Comparison of ENCODE assay signal across 20 cellular contexts in the genomic region with DNA sequence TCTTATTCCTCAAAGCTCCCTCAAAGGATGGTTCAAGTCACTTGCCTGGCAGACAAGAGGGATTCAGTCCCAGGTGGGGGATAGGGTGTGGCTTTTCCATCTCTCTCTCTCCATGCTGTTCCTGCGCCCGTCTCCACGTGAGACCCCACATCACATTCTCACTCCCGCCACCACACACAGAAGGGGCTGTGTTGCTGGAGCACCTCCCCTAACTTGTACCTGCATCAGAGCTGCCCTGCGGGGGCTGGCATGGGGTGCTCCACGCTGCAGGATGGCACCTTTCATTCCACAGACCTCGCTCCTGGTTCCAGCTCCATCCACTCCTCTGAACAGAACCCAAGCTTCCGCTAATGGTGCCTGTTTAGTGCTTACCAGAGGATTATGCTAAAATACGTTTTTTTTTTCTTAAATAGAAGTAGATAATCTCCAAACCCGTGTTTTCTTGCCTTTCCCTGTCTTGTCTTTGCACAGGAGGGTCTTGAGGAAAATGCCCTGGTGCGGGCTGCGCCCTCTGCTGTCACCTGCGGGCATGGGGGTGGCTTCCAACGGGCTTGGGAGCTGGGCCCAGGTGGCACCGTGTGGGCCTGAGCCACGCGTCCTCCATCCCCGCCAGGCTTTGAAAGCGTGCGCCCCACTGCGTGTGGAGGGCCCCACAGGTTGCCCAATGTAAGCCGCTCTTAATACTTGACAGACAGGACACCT.
DNase-seq lines count a peak whose midpoint lies in the region; ATAC-seq and TF ChIP-seq lines count a peak whose summit lies in the region.
"Had no signal": no experiment of that assay in that cellular context is flagged by ENCODE, and none has a peak within 500 bp of the region (broad histone marks: within the 10 kb centered on the region; RNA-seq: fewer than 3 reads in every experiment).

No MANE protein-coding gene starts in this region.

- intact Hi-C loops in Right ventricle myocardium inferior (cut with DNase I), result no loop called here
- intact Hi-C loops in Right ventricle myocardium superior (cut with DNase I), result no loop called here
- intact Hi-C loops in sigmoid colon (cut with DNase I), result no loop called here

- DNase-seq in Right ventricle myocardium inferior (ENCODE audit: missing footprints) (peak; percentile 9), Right ventricle myocardium superior (no peak), SK-MEL-5 (ENCODE audit: low read depth, low spot score) (peak; percentile 15), sigmoid colon (peak; percentile 19), hippocampal formation (lab: John Stamatoyannopoulos, UW) (no peak), CD1c-positive myeloid dendritic cell (ENCODE audit: extremely low spot score) (no peak)
- no peak for DNase-seq in NK-92 treated with Interleukin-12 subunit alpha and Interleukin-12 subunit beta, amount 100 ng/mL, for 24 hours (lab: John Stamatoyannopoulos, UW)
- DNase-seq: CD4-positive, CD25-positive, alpha-beta regulatory T cell; DMS79; H9; NCI-H1105 treated with DMSO at 0.1 percent for 48 hours; NCI-H2029 treated with DMSO at 0.1 percent for 48 hours; NCI-H2171; NCI-H524 treated with DMSO at 0.1 percent for 48 hours; NCI-H82 had no signal

- WGBS in sigmoid colon, 2 donors, result 76 to 88% methylated on average over 22 of the region's 22 CpGs

- no peaks in the 10 kb centered on the region for H3K4me1 ChIP-seq in sigmoid colon
- H3K4me1 ChIP-seq: SJSA1 had no signal

- in situ Hi-C loops in SK-MEL-5 (cut with HindIII; ENCODE audit: low pct_unique_long_range_greater_than_20kb, low sequenced_read_pairs), result no loop called here

- H3K27me3 ChIP-seq in sigmoid colon, result peaks cover 0 to 22% (median 0%) of the 10 kb centered on the region in 3 donors
- H3K27me3 ChIP-seq: SJSA1 had no signal

- H3K27ac ChIP-seq in sigmoid colon, result no peak overlapping the region
- H3K27ac ChIP-seq: SJSA1 had no signal

- ATAC-seq in Right ventricle myocardium inferior, result no peak
- no peak for ATAC-seq in Right ventricle myocardium superior (ENCODE audit: poor library complexity)
- ATAC-seq: GM12878, K562, Panc1 had no signal

- H3K4me3 ChIP-seq in sigmoid colon, result no peak overlapping the region
- H3K4me3 ChIP-seq: GM12878, K562, SJSA1 had no signal

- TF ChIP-seq EP300 in sigmoid colon (IDR thresholded peaks at IDR 0.05), result no peak

- no peaks in the 10 kb centered on the region for H3K9me3 ChIP-seq in sigmoid colon

- TF ChIP-seq CTCF in LNCAP (IDR thresholded peaks at IDR 0.05) (peak; percentile 23; the same call in 1 of the 2 replicates), sigmoid colon (IDR thresholded peaks at IDR 0.05) (no peak)

- no peak for TF ChIP-seq POLR2A in sigmoid colon (IDR thresholded peaks at IDR 0.05)

- no peaks in the 10 kb centered on the region for H3K36me3 ChIP-seq in sigmoid colon
- H3K36me3 ChIP-seq: SJSA1 had no signal

Comparison
In these comparisons a context has a peak if more than half of its experiments do, and no peak if none do; other contexts are left out.
1. DNase-seq: peak in Right ventricle myocardium inferior (single experiment), SK-MEL-5 (single experiment) and sigmoid colon (single experiment); none in Right ventricle myocardium superior (single experiment), NK-92 treated with Interleukin-12 subunit alpha and Interleukin-12 subunit beta, amount 100 ng/mL, for 24 hours (single experiment), hippocampal formation (0 of 2) and CD1c-positive myeloid dendritic cell (single experiment).